Comparison of ENCODE assay signal across 28 cellular contexts in genomic region chr1:81844477-81844876, GRCh38. TPM values are rescaled to one million over a fixed set of nuclear protein-coding genes. Genes with fewer than 3 reads are reported as not detected.
"Had no signal": no experiment of that assay in that cellular context is flagged by ENCODE, and none has a peak within 500 bp of the region (broad histone marks: within the 10 kb centered on the region; RNA-seq: fewer than 3 reads in every experiment).

No MANE protein-coding gene starts in this region.

- DNase-seq: activated B cell treated with CpG ODN at 0.5 μM for 24 hours; activated CD4-positive, alpha-beta memory T cell treated with anti-CD3 and anti-CD28 coated beads, Interleukin-2, amount 10 ng/mL, durations not matched to agents 7 days and 5 days; activated CD4-positive, alpha-beta T cell treated with anti-CD3 and anti-CD28 coated beads for 4 hours; activated CD4-positive, alpha-beta T cell treated with anti-CD3 and anti-CD28 coated beads, Interleukin-2, amount 10 ng/mL, durations not matched to agents 7 days and 5 days; activated CD4-positive, alpha-beta T cell treated with anti-CD3 and anti-CD28 coated beads, Interleukin-2, amount 50 U/mL, for 48 hours; activated CD4-positive, CD25-positive, alpha-beta regulatory T cell treated with anti-CD3 and anti-CD28 coated beads, Interleukin-2, amount 50 U/mL, for 72 hours; activated CD8-positive, alpha-beta memory T cell treated with anti-CD3 and anti-CD28 coated beads for 24 hours; activated CD8-positive, alpha-beta memory T cell treated with anti-CD3 and anti-CD28 coated beads, Interleukin-2, amount 10 ng/mL, durations not matched to agents 7 days and 5 days; activated CD8-positive, alpha-beta memory T cell treated with anti-CD3 and anti-CD28 coated beads, Interleukin-2, amount 50 U/mL, for 48 hours; activated CD8-positive, alpha-beta T cell treated with anti-CD3 and anti-CD28 coated beads, Interleukin-2, amount 10 ng/mL, durations not matched to agents 7 days and 5 days; activated effector memory CD4-positive, alpha-beta T cell treated with Interleukin-2 at 50 U/mL for 16 hours; activated gamma-delta T cell; activated naive CD4-positive, alpha-beta T cell treated with anti-CD3 and anti-CD28 coated beads, Interleukin-2, amount 10 ng/mL, durations not matched to agents 7 days and 5 days; activated naive CD4-positive, alpha-beta T cell treated with Interleukin-2 at 50 U/mL for 16 hours; activated naive CD8-positive, alpha-beta T cell treated with anti-CD3 and anti-CD28 coated beads, Interleukin-2, amount 10 ng/mL, durations not matched to agents 7 days and 5 days; activated naive CD8-positive, alpha-beta T cell treated with anti-CD3 and anti-CD28 coated beads, Interleukin-2, amount 50 U/mL, for 24 hours; activated T-cell treated with anti-CD3 and anti-CD28 coated beads, Interleukin-2, amount 50 U/mL, for 24 hours; activated T-cell treated with anti-CD3 and anti-CD28 coated beads, Interleukin-2, amount 50 U/mL, for 48 hours; amygdala; anterior cingulate cortex; central memory CD4-positive, alpha-beta T cell; T-helper 1 cell; T-helper 2 cell; T-helper 9 cell had no signal

- H3K4me1 ChIP-seq: ascending aorta had no signal

- H3K9me3 ChIP-seq: ascending aorta had no signal

- H3K27me3 ChIP-seq: ascending aorta, cardiac muscle cell had no signal

- H3K27ac ChIP-seq: ascending aorta, cardiac muscle cell, VCaP had no signal

- ATAC-seq: activated CD8-positive, alpha-beta memory T cell treated with anti-CD3 and anti-CD28 coated beads, Interleukin-2, amount 10 ng/mL, durations not matched to agents 7 days and 5 days; activated CD8-positive, alpha-beta T cell treated with anti-CD3 and anti-CD28 coated beads, Interleukin-2, amount 10 ng/mL, durations not matched to agents 7 days and 5 days; activated naive CD8-positive, alpha-beta T cell treated with anti-CD3 and anti-CD28 coated beads, Interleukin-2, amount 50 U/mL, for 24 hours had no signal

- H3K4me3 ChIP-seq: ascending aorta, cardiac muscle cell had no signal

- H3K36me3 ChIP-seq: ascending aorta, cardiac muscle cell had no signal

RNA-seq across cellular contexts. Expression of gene ADGRL2, which starts 43.7 kb away (rescaled TPM):
- total RNA-seq: activated B cell treated with CpG ODN at 0.5 μM for 24 hours; activated CD4-positive, alpha-beta memory T cell treated with anti-CD3 and anti-CD28 coated beads, Interleukin-2, amount 10 ng/mL, durations not matched to agents 7 days and 5 days; activated CD4-positive, alpha-beta T cell treated with anti-CD3 and anti-CD28 coated beads, Interleukin-2, amount 10 ng/mL, durations not matched to agents 7 days and 5 days; activated CD8-positive, alpha-beta T cell treated with anti-CD3 and anti-CD28 coated beads, Interleukin-2, amount 10 ng/mL, durations not matched to agents 7 days and 5 days; activated naive CD8-positive, alpha-beta T cell treated with anti-CD3 and anti-CD28 coated beads, Interleukin-2, amount 10 ng/mL, durations not matched to agents 7 days and 5 days; activated T-helper 2 cell treated with anti-CD3 and anti-CD28 coated beads, Interferon-gamma antibody, Interleukin-2, Interleukin-4, amounts not matched to agents 10 μg/mL and 5 μg/mL and 100 μg/mL, durations not matched to agents 14 hours and 24 hours and 36 hours had no signal
